Comparison of ENCODE assay signal across 11 cellular contexts in the genomic region with DNA sequence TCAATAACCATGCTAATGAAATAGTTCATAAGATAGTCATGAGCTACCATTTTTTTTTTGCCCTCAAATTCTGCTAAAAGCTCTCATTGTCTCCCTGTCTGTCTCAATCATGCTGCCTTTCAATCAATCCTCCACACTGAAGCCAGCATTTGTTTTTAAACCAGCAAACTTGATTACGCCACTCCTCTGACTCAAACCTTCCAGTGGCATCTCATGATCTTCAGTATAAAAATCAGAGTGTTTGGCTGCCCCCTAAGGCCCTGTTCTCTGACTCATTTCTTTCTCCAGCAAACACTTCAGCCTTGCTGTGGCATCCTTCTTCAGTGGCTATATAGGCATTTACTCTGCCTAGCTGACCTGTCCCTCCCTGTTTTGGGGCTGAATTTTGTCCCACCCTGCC. TPM values are rescaled to one million over a fixed set of nuclear protein-coding genes. Genes with fewer than 3 reads are reported as not detected.
DNase-seq lines count a peak whose midpoint lies in the region; ATAC-seq and TF ChIP-seq lines count a peak whose summit lies in the region.
"Had no signal": no experiment of that assay in that cellular context is flagged by ENCODE, and none has a peak within 500 bp of the region (broad histone marks: within the 10 kb centered on the region; RNA-seq: fewer than 3 reads in every experiment).

No MANE protein-coding gene starts in this region.

- no peaks in the 10 kb centered on the region for H3K9me3 ChIP-seq in osteoblast (ENCODE audit: low read depth, low read length)
- H3K9me3 ChIP-seq in CD8-positive, alpha-beta memory T cell (ENCODE audit: low read length): no peaks in the 10 kb centered on the region
- H3K9me3 ChIP-seq: SJSA1 had no signal

- ATAC-seq in GM18867 (IDR thresholded peaks at IDR 0.05; ENCODE audit: unreplicated experiment): no peak

- H3K36me3 Mint-ChIP-seq in CD14-positive monocyte: no peaks in the 10 kb centered on the region
- H3K36me3 Mint-ChIP-seq in CD8-positive, alpha-beta memory T cell: peaks cover 0 to 1% (median under 1%) of the 10 kb centered on the region in 3 donors

- TF ChIP-seq CTCF in astrocyte of the spinal cord (IDR thresholded peaks at IDR 0.05; ENCODE audit: low read depth, low read length) (no peak), osteoblast (IDR thresholded peaks at IDR 0.05; ENCODE audit: extremely low read depth, low read depth, low read length) (no peak), CD14-positive monocyte (IDR thresholded peaks at IDR 0.05) (no peak)

- no peaks in the 10 kb centered on the region for H3K79me2 ChIP-seq in osteoblast (ENCODE audit: insufficient read depth, low read length)

- CTCF ChIA-PET in CD8-positive, alpha-beta memory T cell (lab: Charles Lee): interaction anchor here (0.9 to 1.5 kb wide), 2 partner anchors 10 to 45 kb away, joined by 3 read pairs; no protein-coding TSS in a partner anchor

- H3K27ac ChIP-seq in osteoblast (ENCODE audit: low read depth, low read length): no peak overlapping the region
- H3K27ac ChIP-seq in CD8-positive, alpha-beta memory T cell (ENCODE audit: low read depth, low read length): no peak overlapping the region
- H3K27ac ChIP-seq: SJSA1 had no signal

- no peak overlapping the region for H2AFZ ChIP-seq in osteoblast (ENCODE audit: low read length)

- H3K4me1 Mint-ChIP-seq in CD14-positive monocyte: no peaks in the 10 kb centered on the region
- peaks cover 2 to 3% (median 2%) of the 10 kb centered on the region in 3 donors for H3K4me1 Mint-ChIP-seq in CD8-positive, alpha-beta memory T cell

- no peak overlapping the region for H3K27ac Mint-ChIP-seq in CD14-positive monocyte
- peak overlapping the region in 1 of 8 donors; percentile 2 for H3K27ac Mint-ChIP-seq in CD8-positive, alpha-beta memory T cell

- H3K9me3 Mint-ChIP-seq in CD14-positive monocyte: peaks cover 0 to 3% (median 0%) of the 10 kb centered on the region in 7 donors
- H3K9me3 Mint-ChIP-seq in CD8-positive, alpha-beta memory T cell: peaks cover 0 to under 1% (median 0%) of the 10 kb centered on the region in 5 donors

- H3K27me3 ChIP-seq in osteoblast (ENCODE audit: insufficient read depth, low read length): peaks cover 7% of the 10 kb centered on the region
- no peaks in the 10 kb centered on the region for H3K27me3 ChIP-seq in CD8-positive, alpha-beta memory T cell (ENCODE audit: insufficient read depth, low read length, poor library complexity, severe bottlenecking)
- H3K27me3 ChIP-seq: SJSA1 had no signal

- no peaks in the 10 kb centered on the region for H4K20me1 ChIP-seq in osteoblast (ENCODE audit: insufficient read depth, low read length)

- no peak overlapping the region for H3K4me2 ChIP-seq in osteoblast (ENCODE audit: insufficient read depth, low read length)

- no peaks in the 10 kb centered on the region for H3K36me3 ChIP-seq in osteoblast (ENCODE audit: insufficient read depth, low read length)
- H3K36me3 ChIP-seq in CD8-positive, alpha-beta memory T cell (ENCODE audit: insufficient read depth, low read length): no peaks in the 10 kb centered on the region
- H3K36me3 ChIP-seq: SJSA1 had no signal

- H3K4me3 ChIP-seq in astrocyte of the spinal cord (ENCODE audit: low read depth, low read length) (no peak overlapping the region), osteoblast (ENCODE audit: insufficient read depth, low read length) (no peak overlapping the region)
- H3K4me3 ChIP-seq in CD8-positive, alpha-beta memory T cell (ENCODE audit: low read length): no peak overlapping the region
- H3K4me3 ChIP-seq: SJSA1 had no signal

- peaks cover 4% of the 10 kb centered on the region for H3K4me1 ChIP-seq in osteoblast (ENCODE audit: insufficient read depth, low read length)
- H3K4me1 ChIP-seq in CD8-positive, alpha-beta memory T cell (ENCODE audit: insufficient read depth, low read length): no peaks in the 10 kb centered on the region

- DNase-seq in Daoy (ENCODE audit: low read depth): peak; percentile 48
- peak; percentile 92 for DNase-seq in M059J (ENCODE audit: low read depth)
- peak; percentile 50 for DNase-seq in astrocyte of the spinal cord (ENCODE audit: low read depth, low spot score)
- DNase-seq in osteoblast (ENCODE audit: insufficient read length, low spot score, missing footprints): peak; percentile 77
- no peak for DNase-seq in mesenteric fat pad (ENCODE audit: low spot score)
- DNase-seq in CD14-positive monocyte (ENCODE audit: low spot score): no peak
- DNase-seq in CD8-positive, alpha-beta memory T cell: no peak
- DNase-seq: activated gamma-delta T cell treated with Interleukin-2 at 50 U/mL for 16 hours, NCI-H146 had no signal

- intact Hi-C loops in CD14-positive monocyte (cut with micrococcal nuclease): no loop called here

- POLR2A ChIA-PET in CD8-positive, alpha-beta memory T cell (lab: Charles Lee): no interaction called here

- H3K4me3 Mint-ChIP-seq in CD14-positive monocyte: no peak overlapping the region
- no peak overlapping the region for H3K4me3 Mint-ChIP-seq in CD8-positive, alpha-beta memory T cell

- in situ Hi-C loops in astrocyte of the spinal cord (cut with HindIII; ENCODE audit: low sequenced_read_pairs): no loop called here

- H3K27me3 Mint-ChIP-seq in CD14-positive monocyte (ENCODE audit: low read depth in 3 of 3): peaks cover 4 to 5% (median 5%) of the 10 kb centered on the region in 3 donors
- no peaks in the 10 kb centered on the region for H3K27me3 Mint-ChIP-seq in CD8-positive, alpha-beta memory T cell

RNA-seq across cellular contexts. Expression of a gene that starts 36.0 kb away (rescaled TPM):
- 0.06 and 0.68 TPM in 2 replicates for total RNA-seq in Daoy (2014; rRNA removed; shearing (Covaris generic))
- 0.10 TPM in 1 of 2 replicates, not detected in the other for total RNA-seq in M059J (2014; rRNA removed; shearing (Covaris generic))
- under 0.01 TPM in 1 of 2 replicates, not detected in the other for total RNA-seq in osteoblast
- 0.42 TPM for total RNA-seq in mesenteric fat pad
- under 1 TPM; 0.09 to 0.21 TPM for polyA plus RNA-seq in CD14-positive monocyte
- 10 to 100 TPM; 37.1 to 37.2 TPM for total RNA-seq in CD8-positive, alpha-beta memory T cell
- 188 TPM for polyA plus RNA-seq in CD8-positive, alpha-beta memory T cell
- total RNA-seq: SJSA1 had no signal

Comparison
In these comparisons a context has a peak if more than half of its experiments do, and no peak if none do; other contexts are left out.
1. DNase-seq: peak in Daoy (single experiment), M059J (single experiment), astrocyte of the spinal cord (single experiment) and osteoblast (single experiment); none in mesenteric fat pad (single experiment), CD14-positive monocyte (single experiment) and CD8-positive, alpha-beta memory T cell (0 of 5).
2. RNA of a gene that starts 36.0 kb away (total RNA-seq): 37.1 to 37.2 TPM in CD8-positive, alpha-beta memory T cell; 0.42 TPM in mesenteric fat pad (single experiment), 0.10 TPM in M059J, 0.06 to 0.68 TPM in Daoy and under 0.01 TPM in osteoblast; every median in the first group is over 10 times any median in the second.